In the genomic region with DNA sequence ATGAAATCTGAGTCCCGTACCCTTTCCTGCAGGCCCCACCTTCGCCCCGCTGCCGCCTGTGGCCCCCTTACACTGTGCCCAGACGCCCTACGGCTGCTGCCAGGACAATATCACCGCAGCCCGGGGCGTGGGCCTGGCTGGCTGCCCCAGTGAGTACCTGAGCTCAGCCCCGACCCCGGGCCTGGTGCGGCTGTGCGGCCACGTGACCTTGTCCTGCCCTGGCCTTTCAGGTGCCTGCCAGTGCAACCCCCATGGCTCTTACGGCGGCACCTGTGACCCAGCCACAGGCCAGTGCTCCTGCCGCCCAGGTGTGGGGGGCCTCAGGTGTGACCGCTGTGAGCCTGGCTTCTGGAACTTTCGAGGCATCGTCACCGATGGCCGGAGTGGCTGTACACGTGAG, we compare ENCODE assay signal across 38 cellular contexts. TPM values are rescaled to one million over a fixed set of nuclear protein-coding genes. Genes with fewer than 3 reads are reported as not detected.
"Had no signal": no experiment of that assay in that cellular context is flagged by ENCODE, and none has a peak within 500 bp of the region (broad histone marks: within the 10 kb centered on the region; RNA-seq: fewer than 3 reads in every experiment).

No MANE protein-coding gene starts in this region.

- H3K9me3 ChIP-seq: MG63 had no signal

- H3K9ac ChIP-seq: KMS-11 had no signal

- DNase-seq: Karpas-422, Kasumi-1, MG63, MM.1S, MV-4-11, NCI-H1048, NCI-H1092, NCI-H1092 treated with DMSO at 0.1 percent for 48 hours, NCI-H1105, NCI-H1105 treated with DMSO at 0.1 percent for 48 hours, NCI-H1417, NCI-H1417 treated with DMSO at 0.1 percent for 48 hours, NCI-H1436, NCI-H1436 treated with DMSO at 0.1 percent for 48 hours, NCI-H146, NCI-H1694, NCI-H1694 treated with DMSO at 0.1 percent for 48 hours, NCI-H187, NCI-H187 treated with DMSO at 0.1 percent for 48 hours, NCI-H1930, NCI-H2029, NCI-H2029 treated with DMSO at 0.1 percent for 48 hours, NCI-H2081, NCI-H2081 treated with DMSO at 0.1 percent for 48 hours, NCI-H2107, NCI-H2171, NCI-H2171 treated with DMSO at 0.1 percent for 48 hours, NCI-H2227 treated with DMSO at 0.1 percent for 48 hours, NCI-H226, NCI-H345, NCI-H446, NCI-H446 treated with DMSO at 0.1 percent for 48 hours, NCI-H510A, NCI-H510A treated with DMSO at 0.1 percent for 48 hours had no signal

- H3K27ac ChIP-seq: KMS-11 had no signal

- H3K4me2 ChIP-seq: KMS-11 had no signal

- H3K27me3 ChIP-seq: MG63 had no signal

- H3K4me3 ChIP-seq: MG63 had no signal

RNA-seq across cellular contexts. Expression of gene RNF223, which starts 29.0 kb away (rescaled TPM):
- total RNA-seq: LHCN-M2, M059J, NCI-H460 had no signal
